9 cellular contexts compared by ENCODE assay signal in the genomic region with DNA sequence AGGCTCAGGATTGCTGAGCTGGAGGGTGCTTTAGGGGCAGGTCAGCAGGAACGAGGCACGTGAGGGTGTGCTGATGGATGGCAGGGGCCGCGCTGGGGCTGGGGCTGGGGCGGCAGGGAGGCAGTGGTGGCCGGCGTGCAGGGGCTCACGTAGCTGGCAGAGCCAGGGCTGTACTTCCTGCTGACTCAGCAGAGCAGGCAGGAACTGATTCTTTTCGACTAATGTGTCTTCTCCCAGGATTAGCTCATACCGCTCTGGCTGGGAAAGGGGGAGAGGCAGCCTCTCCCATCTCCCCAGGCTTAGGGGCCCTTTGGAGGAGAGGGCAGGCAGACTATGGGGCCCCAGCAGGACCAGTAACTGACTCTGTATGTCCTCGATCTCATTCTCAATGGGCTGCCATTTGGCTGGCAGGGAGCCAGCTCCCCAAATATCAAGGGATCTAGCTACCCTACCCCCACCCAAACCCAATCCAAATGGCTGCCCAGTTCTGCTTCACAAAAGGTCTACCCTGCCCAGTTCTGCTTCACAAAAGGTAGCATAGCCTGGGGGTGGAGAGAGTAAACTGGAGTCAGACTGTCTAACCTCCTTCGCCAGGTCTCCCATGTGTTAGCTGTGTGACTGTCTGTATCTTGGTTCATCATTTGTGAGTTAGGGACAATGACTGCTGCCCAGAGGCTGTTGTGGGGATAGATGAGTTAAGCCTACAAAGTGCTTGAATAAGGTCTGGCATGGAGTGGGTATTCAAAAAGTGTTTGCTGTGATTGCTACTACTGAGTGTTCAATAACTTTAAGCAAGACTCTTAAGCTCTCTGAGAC.
A peak's percentile ranks its signal among the peaks of the same experiment; 100 is the strongest.
DNase-seq lines count a peak whose midpoint lies in the region; ATAC-seq, FAIRE-seq and TF ChIP-seq lines count a peak whose summit lies in the region.
"Had no signal": no experiment of that assay in that cellular context is flagged by ENCODE, and none has a peak within 500 bp of the region (broad histone marks: within the 10 kb centered on the region; RNA-seq: fewer than 3 reads in every experiment).

No MANE protein-coding gene starts in this region.

- no peak overlapping the region for H3K27ac ChIP-seq in small intestine (ENCODE audit: low read depth in 1 of 2, low read length in 1 of 2)

- ATAC-seq in WTC11 = peak; percentile 69
- no peak for ATAC-seq in naive thymus-derived CD8-positive, alpha-beta T cell

- H3K27ac Mint-ChIP-seq in WTC11 (no peak overlapping the region; the same call in 1 of the 2 replicates), progenitor cell of endocrine pancreas (no peak overlapping the region)
- peak overlapping the region in 1 of 10 donors; percentile 65 for H3K27ac Mint-ChIP-seq in naive thymus-derived CD8-positive, alpha-beta T cell

- H3K4me3 Mint-ChIP-seq in WTC11 (no peak overlapping the region), progenitor cell of endocrine pancreas (ENCODE audit: low read depth) (no peak overlapping the region)
- H3K4me3 Mint-ChIP-seq in naive thymus-derived CD8-positive, alpha-beta T cell = peak overlapping the region in 1 of 10 donors; percentile 10

- H3K27me3 Mint-ChIP-seq in WTC11 (ENCODE audit: low read depth) (no peaks in the 10 kb centered on the region; the same call in 1 of the 2 replicates), progenitor cell of endocrine pancreas (peaks cover 26% of the 10 kb centered on the region)
- H3K27me3 Mint-ChIP-seq in naive thymus-derived CD8-positive, alpha-beta T cell = peaks cover 0 to 10% (median 7%) of the 10 kb centered on the region in 5 donors

- no peak overlapping the region for H3K4me3 ChIP-seq in small intestine (ENCODE audit: low read depth in 1 of 2, low read length in 2 of 2)

- H3K36me3 ChIP-seq in small intestine (ENCODE audit: control insufficient read depth in 2 of 2, insufficient read depth in 2 of 2, low read length in 2 of 2) = no peaks in the 10 kb centered on the region

- H3K36me3 Mint-ChIP-seq in WTC11 (no peaks in the 10 kb centered on the region), progenitor cell of endocrine pancreas (ENCODE audit: insufficient read depth) (no peaks in the 10 kb centered on the region)
- H3K36me3 Mint-ChIP-seq in naive thymus-derived CD8-positive, alpha-beta T cell = no peaks in the 10 kb centered on the region

- 21 to 38% (median 29%) methylated on average over 11 to 12 of the region's 12 CpGs for WGBS in small intestine, 3 donors

- H3K4me1 Mint-ChIP-seq in WTC11 = peaks cover 41% of the 10 kb centered on the region
- peaks cover 5% of the 10 kb centered on the region for H3K4me1 Mint-ChIP-seq in progenitor cell of endocrine pancreas (ENCODE audit: low read depth)
- H3K4me1 Mint-ChIP-seq in naive thymus-derived CD8-positive, alpha-beta T cell = peaks cover 8 to 20% (median 13%) of the 10 kb centered on the region in 4 donors

- POLR2A ChIA-PET in WTC11 (lab: Charles Lee) = interaction anchor here (1.0 to 1.3 kb wide), 2 partner anchors 91 to 292 kb away, joined by 4 read pairs; partner anchors contain the start of genes C1orf50 and P3H1
- POLR2A ChIA-PET in naive thymus-derived CD8-positive, alpha-beta T cell (lab: Charles Lee) = no interaction called here

- no peak for TF ChIP-seq CTCF in WTC11 (IDR thresholded peaks at IDR 0.05)
- TF ChIP-seq CTCF in progenitor cell of endocrine pancreas (IDR thresholded peaks at IDR 0.05; ENCODE audit: unreplicated experiment) = no peak

- no peak for FAIRE-seq in small intestine (lab: Jason Lieb, UNC)

- peak in 2 of 3 donors; percentile 18 to 23 for DNase-seq in stimulated activated CD4-positive, alpha-beta T cell treated with anti-CD3 and anti-CD28 coated beads, Interleukin-12 subunit alpha, Interleukin-12 subunit beta, amount 100 ng/mL, for 48 hours (ENCODE audit: low read depth in 2 of 3, low spot score in 1 of 3)
- no peak for DNase-seq in stimulated activated CD4-positive, alpha-beta T cell treated with anti-CD3 and anti-CD28 coated beads, Interleukin-4, amount 100 ng/mL, for 1 hour
- DNase-seq in WTC11 (ENCODE audit: low spot score) = peak; percentile 31
- peak; percentile 54 for DNase-seq in iris pigment epithelial cell (ENCODE audit: low read depth)
- peak; percentile 72 for DNase-seq in ureter (ENCODE audit: low spot score)
- no peak for DNase-seq in progenitor cell of endocrine pancreas (ENCODE audit: low spot score, unreplicated experiment)
- DNase-seq in small intestine = no peak
- DNase-seq in naive thymus-derived CD8-positive, alpha-beta T cell = no peak
- DNase-seq: stimulated activated naive CD4-positive, alpha-beta T cell had no signal

- no peaks in the 10 kb centered on the region for H3K27me3 ChIP-seq in small intestine (ENCODE audit: control insufficient read depth in 2 of 2, insufficient read depth in 2 of 2, low read length in 2 of 2)

- CTCF ChIA-PET in WTC11 (lab: Charles Lee) = interaction anchor here (0.5 to 5.4 kb wide), 5 partner anchors 15 to 1731 kb away, joined by 3 to 49 read pairs (median 5); partner anchors contain the start of gene ZNF691

- no peaks in the 10 kb centered on the region for H3K9me3 ChIP-seq in small intestine (ENCODE audit: control insufficient read depth, low read depth)

- H3K4me1 ChIP-seq in small intestine (ENCODE audit: control insufficient read depth in 2 of 2, insufficient read depth in 1 of 2, low read depth in 1 of 2, low read length in 1 of 2) = no peaks in the 10 kb centered on the region

- H3K9me3 Mint-ChIP-seq in WTC11 = no peaks in the 10 kb centered on the region
- no peaks in the 10 kb centered on the region for H3K9me3 Mint-ChIP-seq in progenitor cell of endocrine pancreas (ENCODE audit: low read depth)
- H3K9me3 Mint-ChIP-seq in naive thymus-derived CD8-positive, alpha-beta T cell = no peaks in the 10 kb centered on the region

TF ChIP-seq in WTC11, 78 proteins besides CTCF, POLR2A, EP300 and RAD21:
- TF ChIP-seq SP1 (CRISPR knock-in tag; conservative IDR thresholded peaks at IDR 0.05) (no peak), JAZF1 (CRISPR knock-in tag; IDR thresholded peaks at IDR 0.05) (no peak), CREM (CRISPR knock-in tag; IDR thresholded peaks at IDR 0.05) (no peak)
- TF ChIP-seq, protein P1, sequence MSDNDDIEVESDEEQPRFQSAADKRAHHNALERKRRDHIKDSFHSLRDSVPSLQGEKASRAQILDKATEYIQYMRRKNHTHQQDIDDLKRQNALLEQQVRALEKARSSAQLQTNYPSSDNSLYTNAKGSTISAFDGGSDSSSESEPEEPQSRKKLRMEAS (CRISPR knock-in tag; IDR thresholded peaks at IDR 0.05) = 0 out of 2 replicates have a peak, but pooled peaks have one; percentile 24
- TF ChIP-seq, protein P2, sequence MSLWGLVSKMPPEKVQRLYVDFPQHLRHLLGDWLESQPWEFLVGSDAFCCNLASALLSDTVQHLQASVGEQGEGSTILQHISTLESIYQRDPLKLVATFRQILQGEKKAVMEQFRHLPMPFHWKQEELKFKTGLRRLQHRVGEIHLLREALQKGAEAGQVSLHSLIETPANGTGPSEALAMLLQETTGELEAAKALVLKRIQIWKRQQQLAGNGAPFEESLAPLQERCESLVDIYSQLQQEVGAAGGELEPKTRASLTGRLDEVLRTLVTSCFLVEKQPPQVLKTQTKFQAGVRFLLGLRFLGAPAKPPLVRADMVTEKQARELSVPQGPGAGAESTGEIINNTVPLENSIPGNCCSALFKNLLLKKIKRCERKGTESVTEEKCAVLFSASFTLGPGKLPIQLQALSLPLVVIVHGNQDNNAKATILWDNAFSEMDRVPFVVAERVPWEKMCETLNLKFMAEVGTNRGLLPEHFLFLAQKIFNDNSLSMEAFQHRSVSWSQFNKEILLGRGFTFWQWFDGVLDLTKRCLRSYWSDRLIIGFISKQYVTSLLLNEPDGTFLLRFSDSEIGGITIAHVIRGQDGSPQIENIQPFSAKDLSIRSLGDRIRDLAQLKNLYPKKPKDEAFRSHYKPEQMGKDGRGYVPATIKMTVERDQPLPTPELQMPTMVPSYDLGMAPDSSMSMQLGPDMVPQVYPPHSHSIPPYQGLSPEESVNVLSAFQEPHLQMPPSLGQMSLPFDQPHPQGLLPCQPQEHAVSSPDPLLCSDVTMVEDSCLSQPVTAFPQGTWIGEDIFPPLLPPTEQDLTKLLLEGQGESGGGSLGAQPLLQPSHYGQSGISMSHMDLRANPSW (CRISPR knock-in tag; conservative IDR thresholded peaks at IDR 0.05; ENCODE audit: low read depth) = no peak
TF ChIP-seq in WTC11: peak in this region for 1.

Comparison
In these comparisons a context has a peak if more than half of its experiments do, and no peak if none do; other contexts are left out.
1. DNase-seq: peak in stimulated activated CD4-positive, alpha-beta T cell treated with anti-CD3 and anti-CD28 coated beads, Interleukin-12 subunit alpha, Interleukin-12 subunit beta, amount 100 ng/mL, for 48 hours (2 of 3), WTC11 (single experiment), iris pigment epithelial cell (single experiment) and ureter (single experiment); none in stimulated activated CD4-positive, alpha-beta T cell treated with anti-CD3 and anti-CD28 coated beads, Interleukin-4, amount 100 ng/mL, for 1 hour (single experiment), progenitor cell of endocrine pancreas (single experiment), small intestine (single experiment) and naive thymus-derived CD8-positive, alpha-beta T cell (0 of 10).